19 cellular contexts compared by ENCODE assay signal in the genomic region with DNA sequence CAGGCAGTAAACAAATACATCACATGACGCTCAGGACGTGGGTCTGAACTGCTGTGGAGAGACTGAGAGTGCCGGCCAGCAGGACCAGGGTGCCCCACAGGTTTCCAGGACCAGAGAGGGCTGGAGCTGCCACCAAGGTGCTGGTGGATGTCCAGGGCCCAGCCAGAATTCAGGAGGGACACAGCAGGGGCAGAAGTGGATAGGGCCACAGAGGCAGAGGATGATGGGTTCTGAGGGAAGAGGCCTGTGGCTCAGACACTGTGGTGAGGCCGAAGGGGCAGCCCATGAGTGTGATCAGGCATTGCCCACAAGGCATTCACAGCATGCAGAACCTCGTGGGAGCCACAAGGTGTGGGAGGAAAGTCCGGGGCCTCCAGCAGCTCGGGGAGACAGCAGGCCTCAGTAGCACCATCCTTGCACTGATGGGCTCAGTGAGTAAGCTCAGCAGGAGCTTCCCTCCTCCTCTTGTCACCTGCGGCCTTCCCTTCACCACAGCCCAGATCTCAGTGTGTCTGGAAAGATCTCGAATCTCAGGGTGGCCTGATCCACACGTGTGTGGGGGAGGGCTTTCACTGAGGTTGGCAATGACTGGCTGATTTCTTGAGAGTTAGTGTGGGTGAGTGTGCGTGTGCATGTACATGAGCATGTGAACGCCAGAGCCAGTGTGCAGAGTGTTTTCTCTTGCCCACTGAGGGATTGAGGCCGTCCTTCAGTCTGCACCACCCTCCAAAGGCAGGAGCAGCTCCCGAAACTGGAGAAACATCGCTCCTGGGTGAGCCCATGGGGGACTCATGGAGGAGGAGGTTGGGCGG.
"Had no signal": no experiment of that assay in that cellular context is flagged by ENCODE, and none has a peak within 500 bp of the region (broad histone marks: within the 10 kb centered on the region; RNA-seq: fewer than 3 reads in every experiment).

No MANE protein-coding gene starts in this region.

- H3K27me3 Mint-ChIP-seq: stimulated activated naive CD8-positive, alpha-beta T cell treated with anti-CD3 and anti-CD28 coated beads, Interleukin-15, Interleukin-2, amounts not matched to agents 100 ng/mL and 50 ng/mL, for 24 hours had no signal

- ATAC-seq: left colon; mucosa of descending colon; naive thymus-derived CD8-positive, alpha-beta T cell; pancreas; stimulated activated effector memory CD8-positive, alpha-beta T cell treated with anti-CD3 and anti-CD28 coated beads, Interleukin-12 subunit alpha, Interleukin-12 subunit beta, amount 100 ng/mL, for 72 hours had no signal

- FAIRE-seq: kidney, pancreas had no signal

- H3K9me3 Mint-ChIP-seq: immature natural killer cell; stimulated activated effector memory CD8-positive, alpha-beta T cell treated with anti-CD3 and anti-CD28 coated beads, Interleukin-12 subunit alpha, Interleukin-12 subunit beta, amount 100 ng/mL, for 72 hours; stimulated activated naive CD8-positive, alpha-beta T cell treated with anti-CD3 and anti-CD28 coated beads, Interleukin-15, Interleukin-2, amounts not matched to agents 100 ng/mL and 50 ng/mL, for 24 hours had no signal

- H3K4me1 Mint-ChIP-seq: immature natural killer cell; naive thymus-derived CD8-positive, alpha-beta T cell; stimulated activated effector memory CD8-positive, alpha-beta T cell treated with anti-CD3 and anti-CD28 coated beads, Interleukin-12 subunit alpha, Interleukin-12 subunit beta, amount 100 ng/mL, for 72 hours had no signal

- H3K36me3 ChIP-seq: esophagus squamous epithelium, pancreas, right lobe of liver, tibial artery, upper lobe of left lung, uterus had no signal

- H3K4me1 ChIP-seq: esophagus squamous epithelium, pancreas, right lobe of liver, tibial artery, upper lobe of left lung, uterus had no signal

- H3K36me3 Mint-ChIP-seq: immature natural killer cell; naive thymus-derived CD8-positive, alpha-beta T cell; stimulated activated effector memory CD8-positive, alpha-beta T cell treated with anti-CD3 and anti-CD28 coated beads, Interleukin-12 subunit alpha, Interleukin-12 subunit beta, amount 100 ng/mL, for 72 hours had no signal

- H3K4me3 Mint-ChIP-seq: immature natural killer cell; naive thymus-derived CD8-positive, alpha-beta T cell; stimulated activated effector memory CD8-positive, alpha-beta T cell treated with anti-CD3 and anti-CD28 coated beads, Interleukin-12 subunit alpha, Interleukin-12 subunit beta, amount 100 ng/mL, for 72 hours; stimulated activated naive CD8-positive, alpha-beta T cell treated with anti-CD3 and anti-CD28 coated beads, Interleukin-15, Interleukin-2, amounts not matched to agents 100 ng/mL and 50 ng/mL, for 24 hours had no signal

- H3K9me3 ChIP-seq: esophagus squamous epithelium, mucosa of descending colon, pancreas, right lobe of liver, tibial artery, upper lobe of left lung, uterus had no signal

- H3K4me3 ChIP-seq: esophagus squamous epithelium, mucosa of descending colon, pancreas, right lobe of liver, tibial artery, upper lobe of left lung, uterus had no signal

- H3K27ac Mint-ChIP-seq: immature natural killer cell; naive thymus-derived CD8-positive, alpha-beta T cell; progenitor cell of endocrine pancreas; stimulated activated effector memory CD8-positive, alpha-beta T cell treated with anti-CD3 and anti-CD28 coated beads, Interleukin-12 subunit alpha, Interleukin-12 subunit beta, amount 100 ng/mL, for 72 hours; stimulated activated naive CD8-positive, alpha-beta T cell treated with anti-CD3 and anti-CD28 coated beads, Interleukin-15, Interleukin-2, amounts not matched to agents 100 ng/mL and 50 ng/mL, for 24 hours had no signal

- H3K27ac ChIP-seq: esophagus squamous epithelium, pancreas, right lobe of liver, tibial artery, upper lobe of left lung, uterus had no signal

- H3K27me3 ChIP-seq: esophagus squamous epithelium, pancreas, right lobe of liver, upper lobe of left lung, uterus had no signal

- DNase-seq: effector memory CD4-positive, alpha-beta T cell; esophagus squamous epithelium; foreskin fibroblast; immature natural killer cell; kidney; left colon; mucosa of descending colon; naive thymus-derived CD8-positive, alpha-beta T cell; nucleus accumbens; pancreas; right lobe of liver; stimulated activated CD4-positive, alpha-beta T cell treated with anti-CD3 and anti-CD28 coated beads, Interleukin-4, amount 100 ng/mL, for 1 hour; stimulated activated CD8-positive, alpha-beta memory T cell treated with anti-CD3 and anti-CD28 coated beads, Interleukin-4, amount 100 ng/mL, for 48 hours; tibial artery; upper lobe of left lung; uterus had no signal
